ENCODE assay signal across 26 cellular contexts in genomic region chr1:91765293-91765692, GRCh38.
DNase-seq lines count a peak whose midpoint lies in the region; ATAC-seq and TF ChIP-seq lines count a peak whose summit lies in the region.
"Had no signal": no experiment of that assay in that cellular context is flagged by ENCODE, and none has a peak within 500 bp of the region (broad histone marks: within the 10 kb centered on the region; RNA-seq: fewer than 3 reads in every experiment).

No MANE protein-coding gene starts in this region.

- H3K4me1 Mint-ChIP-seq in WTC11: peaks cover 29% of the 10 kb centered on the region

- TF ChIP-seq EP300 in esophagus muscularis mucosa (IDR thresholded peaks at IDR 0.05) (no peak), tibial nerve (IDR thresholded peaks at IDR 0.05) (no peak)

- no peak overlapping the region for H3K4ac ChIP-seq in IMR-90 (ENCODE audit: low read depth, low read length)

- ATAC-seq in IMR-90 (ENCODE audit: low read depth) (no peak), GM18907 (IDR thresholded peaks at IDR 0.05; ENCODE audit: unreplicated experiment) (no peak), WTC11 (no peak)
- ATAC-seq: activated CD4-positive, alpha-beta T cell treated with anti-CD3 and anti-CD28 coated beads for 36 hours; PC-3 had no signal

- H2BK120ac ChIP-seq in IMR-90 (ENCODE audit: low read depth, low read length): no peak overlapping the region

- dilution Hi-C loops in IMR-90 (cut with HindIII; ENCODE audit: low sequenced_read_pairs, unreplicated experiment): no loop called here

- no peaks in the 10 kb centered on the region for H3K36me3 Mint-ChIP-seq in WTC11

- no peak overlapping the region for H2BK20ac ChIP-seq in IMR-90 (ENCODE audit: low read depth, low read length)

- no peak overlapping the region for H4K5ac ChIP-seq in IMR-90 (ENCODE audit: low read depth, low read length)

- WGBS in IMR-90 (ENCODE audit: extremely low coverage in 2 of 2, insufficient read length in 1 of 2), 2 experiments: no CpG with 5 or more reads among the region's 4 CpGs
- 88% methylated on average over 4 of the region's 4 CpGs for WGBS in esophagus muscularis mucosa
- 77 to 84% methylated on average over 4 of the region's 4 CpGs for WGBS in tibial nerve, 2 donors

- H3K4me2 ChIP-seq in IMR-90 (ENCODE audit: low read depth, low read length): no peak overlapping the region
- H3K4me2 ChIP-seq: BLaER1 had no signal

- no peak for TF ChIP-seq CTCF in IMR-90 (conservative IDR thresholded peaks at IDR 0.05; ENCODE audit: low read depth, low read length)
- no peak for TF ChIP-seq CTCF in esophagus muscularis mucosa (IDR thresholded peaks at IDR 0.05)
- no peak for TF ChIP-seq CTCF in tibial nerve (IDR thresholded peaks at IDR 0.05)
- TF ChIP-seq CTCF in WTC11 (IDR thresholded peaks at IDR 0.05): no peak

- H3K27ac ChIP-seq in IMR-90 (ENCODE audit: insufficient read depth, low read length) (no peak overlapping the region), esophagus muscularis mucosa (replicated peaks in 1 of 4) (peak overlapping the region; percentile 74 to 83 (median 82)), tibial nerve (peak overlapping the region in 3 of 4 donors; percentile 19 to 55 (median 53))
- H3K27ac ChIP-seq: BLaER1, prostate gland, tibial artery had no signal

- no peak overlapping the region for H2BK5ac ChIP-seq in IMR-90 (ENCODE audit: low read depth, low read length, poor library complexity, severe bottlenecking)

- in situ Hi-C loops in IMR-90 (cut with MboI; ENCODE audit: low sequenced_read_pairs): no loop called here

- no peak overlapping the region for H3K18ac ChIP-seq in IMR-90 (ENCODE audit: low read depth, low read length)

- H3K56ac ChIP-seq in IMR-90 (ENCODE audit: extremely low read depth, insufficient read depth, low read length): no peak overlapping the region

- H3K23ac ChIP-seq in IMR-90 (ENCODE audit: low read depth, low read length): no peak overlapping the region

- H3K4me3 Mint-ChIP-seq in WTC11: no peak overlapping the region
- H3K4me3 Mint-ChIP-seq: activated CD4-positive, alpha-beta T cell treated with anti-CD3 and anti-CD28 coated beads for 36 hours; activated naive CD8-positive, alpha-beta T cell treated with anti-CD3 and anti-CD28 coated beads, Interleukin-2, amount 10 ng/mL, durations not matched to agents 7 days and 5 days; stimulated activated naive CD8-positive, alpha-beta T cell treated with anti-CD3 and anti-CD28 coated beads, Interleukin-15, Interleukin-2, amounts not matched to agents 100 ng/mL and 50 ng/mL, for 24 hours had no signal

- no peak overlapping the region for H3K4me3 ChIP-seq in IMR-90 (ENCODE audit: insufficient read depth, low read depth, low read length)
- H3K4me3 ChIP-seq in esophagus muscularis mucosa: no peak overlapping the region
- no peak overlapping the region for H3K4me3 ChIP-seq in tibial nerve
- no peak overlapping the region for H3K4me3 ChIP-seq in H7 (ENCODE audit: insufficient read depth, low read depth, low read length)
- H3K4me3 ChIP-seq: BLaER1, prostate gland, tibial artery had no signal

- no peak overlapping the region for H2BK15ac ChIP-seq in IMR-90 (ENCODE audit: low read depth, low read length)

- TF ChIP-seq RAD21 in IMR-90 (IDR thresholded peaks at IDR 0.05; ENCODE audit: low read length): no peak

- H2AFZ ChIP-seq in IMR-90 (replicated peaks; ENCODE audit: low read length, poor library complexity): no peak overlapping the region

- no peak for DNase-seq in IMR-90
- no peak for DNase-seq in esophagus muscularis mucosa (ENCODE audit: extremely low spot score)
- peak; percentile 28 for DNase-seq in mucosa of gallbladder (ENCODE audit: low spot score)
- DNase-seq in tibial nerve (ENCODE audit: low spot score in 2 of 2): no peak
- DNase-seq in NCI-H345 treated with DMSO at 0.1 percent for 48 hours (lab: John Stamatoyannopoulos, UW; ENCODE audit: unreplicated experiment): no peak
- DNase-seq in H7: no peak
- DNase-seq in WTC11 (ENCODE audit: low spot score): no peak
- DNase-seq: activated CD4-positive, alpha-beta T cell treated with anti-CD3 and anti-CD28 coated beads for 36 hours; activated CD8-positive, alpha-beta memory T cell treated with anti-CD3 and anti-CD28 coated beads for 24 hours; activated effector memory CD4-positive, alpha-beta T cell treated with Interleukin-2 at 50 U/mL for 16 hours; activated naive CD8-positive, alpha-beta T cell treated with anti-CD3 and anti-CD28 coated beads, Interleukin-2, amount 10 ng/mL, durations not matched to agents 7 days and 5 days; COR-L47; DMS79; GF-D8; HCEC 1CT; head of caudate nucleus; Karpas-422; NCI-H146; NCI-H510A treated with DMSO at 0.1 percent for 48 hours; PC-3; SHP77; tibial artery had no signal

- H3K27ac Mint-ChIP-seq in WTC11: no peak overlapping the region
- H3K27ac Mint-ChIP-seq: activated CD4-positive, alpha-beta T cell treated with anti-CD3 and anti-CD28 coated beads for 36 hours; activated naive CD8-positive, alpha-beta T cell treated with anti-CD3 and anti-CD28 coated beads, Interleukin-2, amount 10 ng/mL, durations not matched to agents 7 days and 5 days had no signal

- H4K20me1 ChIP-seq in IMR-90 (ENCODE audit: insufficient read depth, low read length): no peaks in the 10 kb centered on the region
- H4K20me1 ChIP-seq: BLaER1 had no signal

- intact Hi-C loops in IMR-90 (cut with micrococcal nuclease): no loop called here
- intact Hi-C loops in esophagus muscularis mucosa (cut with DNase I): no loop called here

- H3K27me3 Mint-ChIP-seq in WTC11 (ENCODE audit: low read depth): no peaks in the 10 kb centered on the region
- H3K27me3 Mint-ChIP-seq: activated CD4-positive, alpha-beta T cell treated with anti-CD3 and anti-CD28 coated beads for 36 hours; stimulated activated naive CD8-positive, alpha-beta T cell treated with anti-CD3 and anti-CD28 coated beads, Interleukin-15, Interleukin-2, amounts not matched to agents 100 ng/mL and 50 ng/mL, for 24 hours had no signal

- no peak overlapping the region for H3K9ac ChIP-seq in IMR-90 (ENCODE audit: low read depth, low read length)
- H3K9ac ChIP-seq: BLaER1 had no signal

- no peaks in the 10 kb centered on the region for H3K79me1 ChIP-seq in IMR-90 (ENCODE audit: low read depth in 1 of 2, low read length in 2 of 2)

- H3K14ac ChIP-seq in IMR-90 (replicated peaks; ENCODE audit: low read depth, low read length): no peak overlapping the region

- BruUV-seq in IMR-90 (replicated peaks; lab: Mats Ljungman, UMichigan): no TSS peak

- peaks cover 3% of the 10 kb centered on the region; the same call in 1 of the 2 replicates for H3K9me1 ChIP-seq in IMR-90 (ENCODE audit: insufficient read depth, low read length)

- H3K9me3 ChIP-seq in IMR-90 (ENCODE audit: control insufficient read depth, insufficient read depth, low read length) (no peaks in the 10 kb centered on the region), esophagus muscularis mucosa (no peaks in the 10 kb centered on the region), tibial nerve (no peaks in the 10 kb centered on the region)
- H3K9me3 ChIP-seq: BLaER1, prostate gland, tibial artery had no signal

- H3K27me3 ChIP-seq in IMR-90 (ENCODE audit: control insufficient read depth, insufficient read depth, low read length) (no peaks in the 10 kb centered on the region), esophagus muscularis mucosa (no peaks in the 10 kb centered on the region), tibial nerve (no peaks in the 10 kb centered on the region), H7 (ENCODE audit: control insufficient read depth, insufficient read depth, low read length) (no peaks in the 10 kb centered on the region)
- H3K27me3 ChIP-seq: BLaER1, tibial artery had no signal

- H4K8ac ChIP-seq in IMR-90 (ENCODE audit: low read depth in 2 of 2, low read length in 2 of 2): no peak overlapping the region

- TF ChIP-seq POLR2A in IMR-90 (IDR thresholded peaks at IDR 0.05; ENCODE audit: low read depth, low read length) (no peak), esophagus muscularis mucosa (IDR thresholded peaks at IDR 0.05; ENCODE audit: low read depth) (no peak), tibial nerve (IDR thresholded peaks at IDR 0.05) (no peak)

- peak overlapping the region; percentile 46; the same call in 1 of the 2 replicates for H2AK5ac ChIP-seq in IMR-90 (ENCODE audit: low read depth, low read length)

- H3K4me1 ChIP-seq in IMR-90 (ENCODE audit: control insufficient read depth, insufficient read depth, low read length): peaks cover 4% of the 10 kb centered on the region
- H3K4me1 ChIP-seq in esophagus muscularis mucosa: peaks cover 31 to 81% (median 65%) of the 10 kb centered on the region in 4 donors
- H3K4me1 ChIP-seq in tibial nerve: peaks cover 0 to 66% (median 21%) of the 10 kb centered on the region in 4 donors

- no peak overlapping the region for H2AK9ac ChIP-seq in IMR-90 (replicated peaks; ENCODE audit: low read depth, low read length, poor library complexity)

- H3K36me3 ChIP-seq in IMR-90 (ENCODE audit: control insufficient read depth, insufficient read depth, low read length) (peaks cover 2% of the 10 kb centered on the region; the same call in 1 of the 2 replicates), esophagus muscularis mucosa (peaks cover 0 to 6% (median 2%) of the 10 kb centered on the region in 4 donors), tibial nerve (no peaks in the 10 kb centered on the region), H7 (replicated peaks; ENCODE audit: control insufficient read depth, insufficient read depth, low read length) (no peaks in the 10 kb centered on the region)
- H3K36me3 ChIP-seq: prostate gland, tibial artery had no signal

- POLR2A ChIA-PET in IMR-90 (lab: Charles Lee; ENCODE audit: unreplicated experiment): no interaction called here
- POLR2A ChIA-PET in WTC11 (lab: Charles Lee): interaction anchor here (0.6 kb wide), 1 partner anchor 191 kb away, joined by 4 read pairs; no protein-coding TSS in a partner anchor

- H4K91ac ChIP-seq in IMR-90 (ENCODE audit: insufficient read depth, low read depth, low read length): no peak overlapping the region

- H3K9me3 Mint-ChIP-seq in WTC11: no peaks in the 10 kb centered on the region
- H3K9me3 Mint-ChIP-seq: activated naive CD8-positive, alpha-beta T cell treated with anti-CD3 and anti-CD28 coated beads, Interleukin-2, amount 10 ng/mL, durations not matched to agents 7 days and 5 days; stimulated activated naive CD8-positive, alpha-beta T cell treated with anti-CD3 and anti-CD28 coated beads, Interleukin-15, Interleukin-2, amounts not matched to agents 100 ng/mL and 50 ng/mL, for 24 hours had no signal

- CTCF ChIA-PET in IMR-90 (lab: Yijun Ruan, JAX): no interaction called here
- CTCF ChIA-PET in WTC11 (lab: Charles Lee): interaction anchor here (1.3 kb wide), 1 partner anchor 10 kb away, joined by 6 read pairs; no protein-coding TSS in a partner anchor

TF ChIP-seq in IMR-90, 13 proteins besides CTCF, POLR2A, EP300 and RAD21 (continues in another document):
- TF ChIP-seq MAFK (IDR thresholded peaks at IDR 0.05; ENCODE audit: low read depth, low read length) (no peak), RCOR1 (IDR thresholded peaks at IDR 0.05; ENCODE audit: insufficient replicate concordance, low read length) (no peak), SMC3 (IDR thresholded peaks at IDR 0.05; ENCODE audit: low read depth, low read length) (no peak)

TF ChIP-seq in WTC11, 78 proteins besides CTCF, POLR2A, EP300 and RAD21 (continues in another document):
- TF ChIP-seq SOX15 (CRISPR knock-in tag; IDR thresholded peaks at IDR 0.05): no peak
- TF ChIP-seq ZBTB21 (CRISPR knock-in tag; IDR thresholded peaks at IDR 0.05; ENCODE audit: borderline replicate concordance): no peak
- TF ChIP-seq RORB (CRISPR knock-in tag; IDR thresholded peaks at IDR 0.05): no peak
- no peak for TF ChIP-seq MXD4 (CRISPR knock-in tag; IDR thresholded peaks at IDR 0.05; ENCODE audit: borderline replicate concordance)
